Comparison of ENCODE assay signal across 8 cellular contexts in the genomic region with DNA sequence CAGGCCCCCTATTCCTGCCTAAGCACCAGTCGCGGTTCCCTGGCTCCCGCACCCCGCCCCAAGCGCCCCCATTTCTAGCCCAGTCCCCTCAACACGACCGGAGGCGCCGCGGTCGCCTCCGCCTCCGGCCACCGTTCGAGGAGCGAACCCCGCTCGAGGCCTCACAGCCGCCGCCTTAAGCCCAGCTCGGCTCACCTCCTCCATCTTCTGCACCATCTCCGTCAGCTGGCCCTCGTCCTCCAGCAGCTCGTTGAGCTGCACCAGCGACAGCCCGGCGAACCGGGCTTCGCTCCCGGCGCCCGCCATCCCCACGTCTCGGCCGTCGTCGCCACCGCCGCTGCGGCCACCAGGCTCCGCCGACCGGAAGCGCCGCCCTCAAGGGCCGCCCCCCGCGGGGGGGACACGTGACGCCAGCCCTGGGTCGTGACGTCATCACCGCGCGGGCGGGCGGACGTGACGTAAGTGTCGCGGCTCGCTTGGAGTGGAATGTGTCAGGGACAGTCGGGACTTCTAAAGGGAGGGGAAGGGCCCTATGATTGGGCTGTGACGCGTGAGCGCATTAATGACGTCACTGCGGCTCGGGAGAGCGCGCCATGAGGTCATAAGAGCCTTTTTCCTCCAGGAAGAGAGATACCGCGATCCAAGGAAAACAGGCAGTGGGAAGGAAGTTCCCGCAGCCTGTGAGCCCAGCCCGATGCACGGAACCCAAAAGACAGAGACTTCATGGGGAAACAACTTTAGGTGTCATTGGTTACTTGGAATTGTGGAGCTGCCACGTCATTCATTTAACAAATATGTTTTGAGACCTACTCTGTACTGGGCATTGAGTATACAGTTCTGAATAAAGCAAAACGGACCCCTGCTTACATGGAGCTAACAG. TPM values are rescaled to one million over a fixed set of nuclear protein-coding genes. Genes with fewer than 3 reads are reported as not detected.
DNase-seq lines count a peak whose midpoint lies in the region; ATAC-seq and TF ChIP-seq lines count a peak whose summit lies in the region.

A gene with protein sequence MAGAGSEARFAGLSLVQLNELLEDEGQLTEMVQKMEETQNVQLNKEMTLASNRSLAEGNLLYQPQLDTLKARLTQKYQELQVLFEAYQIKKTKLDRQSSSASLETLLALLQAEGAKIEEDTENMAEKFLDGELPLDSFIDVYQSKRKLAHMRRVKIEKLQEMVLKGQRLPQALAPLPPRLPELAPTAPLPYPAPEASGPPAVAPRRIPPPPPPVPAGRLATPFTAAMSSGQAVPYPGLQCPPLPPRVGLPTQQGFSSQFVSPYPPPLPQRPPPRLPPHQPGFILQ (minus strand): TSS at position 368 of the 880 bp plus-strand sequence. CDS start 62 bp downstream, at position 306.

- H3K4me2 ChIP-seq in DOHH2 (ENCODE audit: low read length): peak within 1 kb of the TSS; percentile 74

- H3F3A ChIP-seq in DOHH2 (ENCODE audit: control insufficient read depth, insufficient read depth): peaks cover 12% of the 10 kb centered on the region; the same call in 1 of the 2 replicates

- H3K9me3 ChIP-seq in DOHH2 (ENCODE audit: control insufficient read depth, insufficient read depth, low read length) (no peaks in the 10 kb centered on the region), HEK293 (ENCODE audit: control insufficient read depth, insufficient read depth, low read depth, low read length) (no peaks in the 10 kb centered on the region), left lung (no peaks in the 10 kb centered on the region)

- H3K36me3 ChIP-seq in DOHH2 (ENCODE audit: control insufficient read depth, low read length) (no peaks in the 10 kb centered on the region), HEK293 (ENCODE audit: control insufficient read depth in 2 of 2, insufficient read depth in 1 of 2, low read length in 2 of 2) (no peaks in the 10 kb centered on the region), left lung (no peaks in the 10 kb centered on the region)

- H3K27ac ChIP-seq in DOHH2 (ENCODE audit: low read depth, low read length) (no peak within 1 kb of the TSS), HEK293 (ENCODE audit: extremely low read depth, low read depth, low read length) (peak within 1 kb of the TSS; percentile 63; the same call in 1 of the 2 replicates), left lung (peak within 1 kb of the TSS; percentile 86 to 95)

- peak; percentile 73 for DNase-seq in NCI-H2227 treated with DMSO at 0.1 percent for 48 hours (lab: John Stamatoyannopoulos, UW)
- peak; percentile 80 to 93 for DNase-seq in activated CD4-positive, alpha-beta T cell treated with anti-CD3 and anti-CD28 coated beads, Interleukin-2, amount 50 U/mL, for 24 hours (ENCODE audit: low read depth in 1 of 2, low spot score in 1 of 2)
- DNase-seq in dedifferentiated amniotic fluid mesenchymal stem cell (ENCODE audit: extremely low spot score): peak; percentile 86
- DNase-seq in left lung: peak; percentile 80 to 94
- peak; percentile 84 to 88 for DNase-seq in stimulated activated CD4-positive, alpha-beta T cell treated with anti-CD3 and anti-CD28 coated beads, Interleukin-2, amount 100 ng/mL, for 24 hours
- DNase-seq in cortex of kidney (lab: John Stamatoyannopoulos, UW): no peak

- intact Hi-C loops in left lung (cut with DNase I): no loop called here

- POLR2A ChIA-PET in HEK293 (lab: Yijun Ruan, JAX): no interaction called here

- CTCF ChIA-PET in HEK293 (lab: Yijun Ruan, JAX): interaction anchor here (0.9 to 1.1 kb wide), 3 partner anchors 10 to 25 kb away, joined by 3 to 5 read pairs (median 4); no protein-coding TSS in a partner anchor

- ATAC-seq in left lung: peak; percentile 69

- H3K4me1 ChIP-seq in DOHH2 (ENCODE audit: control insufficient read depth, low read length) (peaks cover 40% of the 10 kb centered on the region), HEK293 (ENCODE audit: control insufficient read depth, insufficient read depth, low read length) (peaks cover 11% of the 10 kb centered on the region), left lung (peaks cover 22 to 49% of the 10 kb centered on the region in 2 donors)

- H3K4me3 ChIP-seq in DOHH2 (ENCODE audit: low read length) (peak within 1 kb of the TSS; percentile 74), HEK293 (ENCODE audit: low read depth, low read length) (peak within 1 kb of the TSS; percentile 67), left lung (peak within 1 kb of the TSS; percentile 65)

- no peaks in the 10 kb centered on the region for H3K9me2 ChIP-seq in DOHH2 (replicated peaks; ENCODE audit: control insufficient read depth, low read length)

- peaks cover 29% of the 10 kb centered on the region for H3K27me3 ChIP-seq in DOHH2 (ENCODE audit: control insufficient read depth, low read length)
- no peaks in the 10 kb centered on the region for H3K27me3 ChIP-seq in left lung

- H4K20me1 ChIP-seq in DOHH2 (ENCODE audit: control insufficient read depth, insufficient read depth, low read depth, low read length): no peaks in the 10 kb centered on the region

- no peaks in the 10 kb centered on the region for H3K79me2 ChIP-seq in DOHH2 (ENCODE audit: control insufficient read depth, low read length)

- TF ChIP-seq CTCF in DOHH2 (IDR thresholded peaks at IDR 0.05; ENCODE audit: low read depth, low read length, poor library complexity, severe bottlenecking) (no peak), HEK293 (tag by site-specific recombination; IDR thresholded peaks at IDR 0.05) (no peak), left lung (IDR thresholded peaks at IDR 0.05) (no peak)

TF ChIP-seq in HEK293, 187 proteins besides CTCF, POLR2A, EP300 and RAD21 (continues in another document):
- TF ChIP-seq ZNF76 (tag by site-specific recombination; IDR thresholded peaks at IDR 0.05; ENCODE audit: borderline replicate concordance, low read depth): peak; percentile 77; the same call in 1 of the 2 replicates
- TF ChIP-seq ZNF624 (tag by site-specific recombination; IDR thresholded peaks at IDR 0.05): no peak
- TF ChIP-seq, protein P1, sequence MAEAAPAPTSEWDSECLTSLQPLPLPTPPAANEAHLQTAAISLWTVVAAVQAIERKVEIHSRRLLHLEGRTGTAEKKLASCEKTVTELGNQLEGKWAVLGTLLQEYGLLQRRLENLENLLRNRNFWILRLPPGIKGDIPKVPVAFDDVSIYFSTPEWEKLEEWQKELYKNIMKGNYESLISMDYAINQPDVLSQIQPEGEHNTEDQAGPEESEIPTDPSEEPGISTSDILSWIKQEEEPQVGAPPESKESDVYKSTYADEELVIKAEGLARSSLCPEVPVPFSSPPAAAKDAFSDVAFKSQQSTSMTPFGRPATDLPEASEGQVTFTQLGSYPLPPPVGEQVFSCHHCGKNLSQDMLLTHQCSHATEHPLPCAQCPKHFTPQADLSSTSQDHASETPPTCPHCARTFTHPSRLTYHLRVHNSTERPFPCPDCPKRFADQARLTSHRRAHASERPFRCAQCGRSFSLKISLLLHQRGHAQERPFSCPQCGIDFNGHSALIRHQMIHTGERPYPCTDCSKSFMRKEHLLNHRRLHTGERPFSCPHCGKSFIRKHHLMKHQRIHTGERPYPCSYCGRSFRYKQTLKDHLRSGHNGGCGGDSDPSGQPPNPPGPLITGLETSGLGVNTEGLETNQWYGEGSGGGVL (tag by site-specific recombination; IDR thresholded peaks at IDR 0.05): peak; percentile 42; the same call in 1 of the 2 replicates
- no peak for TF ChIP-seq FEZF1 (tag by site-specific recombination; IDR thresholded peaks at IDR 0.05)
- peak; percentile 39; the same call in 1 of the 2 replicates for TF ChIP-seq KLF1 (tag by site-specific recombination; IDR thresholded peaks at IDR 0.05)
- peak; percentile 41 for TF ChIP-seq KLF16 (tag by site-specific recombination; IDR thresholded peaks at IDR 0.05)
- TF ChIP-seq, protein P2, sequence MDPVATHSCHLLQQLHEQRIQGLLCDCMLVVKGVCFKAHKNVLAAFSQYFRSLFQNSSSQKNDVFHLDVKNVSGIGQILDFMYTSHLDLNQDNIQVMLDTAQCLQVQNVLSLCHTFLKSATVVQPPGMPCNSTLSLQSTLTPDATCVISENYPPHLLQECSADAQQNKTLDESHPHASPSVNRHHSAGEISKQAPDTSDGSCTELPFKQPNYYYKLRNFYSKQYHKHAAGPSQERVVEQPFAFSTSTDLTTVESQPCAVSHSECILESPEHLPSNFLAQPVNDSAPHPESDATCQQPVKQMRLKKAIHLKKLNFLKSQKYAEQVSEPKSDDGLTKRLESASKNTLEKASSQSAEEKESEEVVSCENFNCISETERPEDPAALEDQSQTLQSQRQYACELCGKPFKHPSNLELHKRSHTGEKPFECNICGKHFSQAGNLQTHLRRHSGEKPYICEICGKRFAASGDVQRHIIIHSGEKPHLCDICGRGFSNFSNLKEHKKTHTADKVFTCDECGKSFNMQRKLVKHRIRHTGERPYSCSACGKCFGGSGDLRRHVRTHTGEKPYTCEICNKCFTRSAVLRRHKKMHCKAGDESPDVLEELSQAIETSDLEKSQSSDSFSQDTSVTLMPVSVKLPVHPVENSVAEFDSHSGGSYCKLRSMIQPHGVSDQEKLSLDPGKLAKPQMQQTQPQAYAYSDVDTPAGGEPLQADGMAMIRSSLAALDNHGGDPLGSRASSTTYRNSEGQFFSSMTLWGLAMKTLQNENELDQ (tag by site-specific recombination; IDR thresholded peaks at IDR 0.05; ENCODE audit: low read depth): no peak
- TF ChIP-seq ZNF555 (tag by site-specific recombination; conservative IDR thresholded peaks at IDR 0.05): no peak
- no peak for TF ChIP-seq ZNF677 (tag by site-specific recombination; IDR thresholded peaks at IDR 0.05)
- peak; percentile 100 for TF ChIP-seq ZBTB21 (tag by site-specific recombination; IDR thresholded peaks at IDR 0.05)
- TF ChIP-seq, protein P3, sequence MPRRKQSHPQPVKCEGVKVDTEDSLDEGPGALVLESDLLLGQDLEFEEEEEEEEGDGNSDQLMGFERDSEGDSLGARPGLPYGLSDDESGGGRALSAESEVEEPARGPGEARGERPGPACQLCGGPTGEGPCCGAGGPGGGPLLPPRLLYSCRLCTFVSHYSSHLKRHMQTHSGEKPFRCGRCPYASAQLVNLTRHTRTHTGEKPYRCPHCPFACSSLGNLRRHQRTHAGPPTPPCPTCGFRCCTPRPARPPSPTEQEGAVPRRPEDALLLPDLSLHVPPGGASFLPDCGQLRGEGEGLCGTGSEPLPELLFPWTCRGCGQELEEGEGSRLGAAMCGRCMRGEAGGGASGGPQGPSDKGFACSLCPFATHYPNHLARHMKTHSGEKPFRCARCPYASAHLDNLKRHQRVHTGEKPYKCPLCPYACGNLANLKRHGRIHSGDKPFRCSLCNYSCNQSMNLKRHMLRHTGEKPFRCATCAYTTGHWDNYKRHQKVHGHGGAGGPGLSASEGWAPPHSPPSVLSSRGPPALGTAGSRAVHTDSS (tag by site-specific recombination; IDR thresholded peaks at IDR 0.05): 0 out of 2 replicates have a peak, but pooled peaks have one; percentile 41
- 0 out of 2 replicates have a peak, but pooled peaks have one; percentile 46 for TF ChIP-seq ZNF10 (tag by site-specific recombination; IDR thresholded peaks at IDR 0.05)
- no peak for TF ChIP-seq MZF1 (tag by site-specific recombination; IDR thresholded peaks at IDR 0.05; ENCODE audit: borderline replicate concordance)
- TF ChIP-seq YY1 (tag by site-specific recombination; IDR thresholded peaks at IDR 0.05): peak; percentile 73
- peak; percentile 100 for TF ChIP-seq ZNF629 (tag by site-specific recombination; IDR thresholded peaks at IDR 0.05)

RNA-seq across cellular contexts. Expression of the gene that starts here (rescaled TPM):
- total RNA-seq in left lung: 10 to 100 TPM; 33.9 to 35.8 TPM
